8 cellular contexts compared by ENCODE assay signal in the genomic region with DNA sequence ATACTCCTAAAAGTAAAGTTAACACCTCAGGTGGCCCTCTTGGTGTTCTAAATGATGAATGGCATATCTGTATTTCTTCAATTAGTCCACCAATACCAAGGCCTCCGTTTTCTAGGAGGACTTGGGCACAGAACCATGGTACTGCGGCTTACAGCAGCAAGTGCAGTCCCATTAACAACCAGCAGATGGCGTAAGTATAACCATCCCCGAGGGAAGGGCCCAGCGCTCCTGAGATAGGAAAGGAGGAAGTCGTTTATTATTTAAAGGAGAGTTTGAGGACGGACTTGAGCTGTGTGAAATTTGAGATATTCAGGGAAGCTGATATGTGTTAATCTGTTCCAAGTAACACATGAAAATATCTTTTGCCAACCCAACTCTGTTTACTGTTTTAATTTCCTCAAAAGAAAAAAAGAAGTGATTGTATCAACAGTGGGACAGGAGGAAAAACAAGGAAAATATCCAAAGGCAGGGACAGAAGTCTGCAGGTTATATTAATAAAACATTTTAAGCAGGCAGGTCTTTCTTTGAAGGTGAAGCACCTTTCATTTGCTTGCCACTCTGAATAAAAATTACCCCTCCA. TPM values are rescaled to one million over a fixed set of nuclear protein-coding genes. Genes with fewer than 3 reads are reported as not detected.
A peak's percentile ranks its signal among the peaks of the same experiment; 100 is the strongest.
DNase-seq lines count a peak whose midpoint lies in the region; ATAC-seq and TF ChIP-seq lines count a peak whose summit lies in the region.

No MANE protein-coding gene starts in this region.

- H3K9me3 ChIP-seq in CD4-positive, CD25-positive, alpha-beta regulatory T cell (ENCODE audit: control insufficient read depth in 2 of 2, low read length in 2 of 2): peaks cover 12 to 16% of the 10 kb centered on the region in 2 experiments

- CTCF ChIA-PET in WTC11 (lab: Charles Lee): interaction anchor here (0.6 to 5.2 kb wide), 21 partner anchors 9 to 355 kb away, joined by 3 to 45 read pairs (median 4); no protein-coding TSS in a partner anchor

- peaks cover 0 to 3% (median 0%) of the 10 kb centered on the region in 4 donors for H3K4me1 Mint-ChIP-seq in CD4-positive, CD25-positive, alpha-beta regulatory T cell
- peaks cover 6% of the 10 kb centered on the region for H3K4me1 Mint-ChIP-seq in WTC11

- no peak overlapping the region for H3K4me3 ChIP-seq in CD4-positive, CD25-positive, alpha-beta regulatory T cell (ENCODE audit: low read depth, low read length)

- H3K36me3 Mint-ChIP-seq in CD4-positive, CD25-positive, alpha-beta regulatory T cell: no peaks in the 10 kb centered on the region
- H3K36me3 Mint-ChIP-seq in WTC11: peaks cover 47% of the 10 kb centered on the region

- peaks cover 0 to 13% (median 6%) of the 10 kb centered on the region in 7 donors for H3K9me3 Mint-ChIP-seq in CD4-positive, CD25-positive, alpha-beta regulatory T cell
- H3K9me3 Mint-ChIP-seq in WTC11: peaks cover 53% of the 10 kb centered on the region

- no peak overlapping the region for H3K27ac ChIP-seq in CD4-positive, CD25-positive, alpha-beta regulatory T cell (ENCODE audit: insufficient read depth, low read length, poor library complexity, severe bottlenecking)

- ATAC-seq in CD4-positive, CD25-positive, alpha-beta regulatory T cell (ENCODE audit: low read depth in 2 of 2): peak; percentile 45 to 52
- ATAC-seq in WTC11 (peak; percentile 93), HG02763 (IDR thresholded peaks at IDR 0.05; ENCODE audit: unreplicated experiment) (no peak)

- TF ChIP-seq CTCF in WTC11 (IDR thresholded peaks at IDR 0.05): peak; percentile 91

- no peak overlapping the region for H3K27ac Mint-ChIP-seq in CD4-positive, CD25-positive, alpha-beta regulatory T cell
- no peak overlapping the region for H3K27ac Mint-ChIP-seq in WTC11

- no peaks in the 10 kb centered on the region for H3K4me1 ChIP-seq in CD4-positive, CD25-positive, alpha-beta regulatory T cell (ENCODE audit: control insufficient read depth, insufficient read depth, low read length, poor library complexity, severe bottlenecking)

- H3K27me3 Mint-ChIP-seq in CD4-positive, CD25-positive, alpha-beta regulatory T cell: no peaks in the 10 kb centered on the region
- peaks cover 14% of the 10 kb centered on the region for H3K27me3 Mint-ChIP-seq in WTC11 (ENCODE audit: low read depth)

- no peaks in the 10 kb centered on the region for H3K36me3 ChIP-seq in CD4-positive, CD25-positive, alpha-beta regulatory T cell (ENCODE audit: control insufficient read depth, insufficient read depth, low read length)

- POLR2A ChIA-PET in WTC11 (lab: Charles Lee): no interaction called here

- peak; percentile 25 to 59 (median 25) for DNase-seq in CD4-positive, CD25-positive, alpha-beta regulatory T cell
- DNase-seq in HCEC 1CT: peak; percentile 80
- DNase-seq in NCI-H2196 treated with DMSO at 0.1 percent for 48 hours (lab: John Stamatoyannopoulos, UW; ENCODE audit: unreplicated experiment): peak; percentile 91
- peak; percentile 76 for DNase-seq in WTC11 (ENCODE audit: low spot score)
- peak; percentile 7 for DNase-seq in cerebellum (ENCODE audit: low spot score)
- peak; percentile 69 for DNase-seq in kidney glomerular epithelial cell (lab: John Stamatoyannopoulos, UW)
- peak; percentile 65 to 73 for DNase-seq in stimulated activated CD4-positive, alpha-beta T cell treated with anti-CD3 and anti-CD28 coated beads, Interleukin-2, amount 100 ng/mL, for 48 hours

- no peaks in the 10 kb centered on the region for H3K27me3 ChIP-seq in CD4-positive, CD25-positive, alpha-beta regulatory T cell (ENCODE audit: control insufficient read depth, insufficient read depth, low read length)

- H3K4me3 Mint-ChIP-seq in CD4-positive, CD25-positive, alpha-beta regulatory T cell: no peak overlapping the region
- H3K4me3 Mint-ChIP-seq in WTC11: no peak overlapping the region

TF ChIP-seq in WTC11, 78 proteins besides CTCF, POLR2A, EP300 and RAD21:
- TF ChIP-seq NFYB (CRISPR knock-in tag; conservative IDR thresholded peaks at IDR 0.05; ENCODE audit: low read depth) (no peak), ZNF121 (CRISPR knock-in tag; IDR thresholded peaks at IDR 0.05) (no peak)
- TF ChIP-seq, protein P1, sequence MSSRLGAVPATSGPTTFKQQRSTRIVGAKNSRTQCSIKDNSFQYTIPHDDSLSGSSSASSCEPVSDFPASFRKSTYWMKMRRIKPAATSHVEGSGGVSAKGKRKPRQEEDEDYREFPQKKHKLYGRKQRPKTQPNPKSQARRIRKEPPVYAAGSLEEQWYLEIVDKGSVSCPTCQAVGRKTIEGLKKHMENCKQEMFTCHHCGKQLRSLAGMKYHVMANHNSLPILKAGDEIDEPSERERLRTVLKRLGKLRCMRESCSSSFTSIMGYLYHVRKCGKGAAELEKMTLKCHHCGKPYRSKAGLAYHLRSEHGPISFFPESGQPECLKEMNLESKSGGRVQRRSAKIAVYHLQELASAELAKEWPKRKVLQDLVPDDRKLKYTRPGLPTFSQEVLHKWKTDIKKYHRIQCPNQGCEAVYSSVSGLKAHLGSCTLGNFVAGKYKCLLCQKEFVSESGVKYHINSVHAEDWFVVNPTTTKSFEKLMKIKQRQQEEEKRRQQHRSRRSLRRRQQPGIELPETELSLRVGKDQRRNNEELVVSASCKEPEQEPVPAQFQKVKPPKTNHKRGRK (CRISPR knock-in tag; IDR thresholded peaks at IDR 0.05; ENCODE audit: borderline replicate concordance): no peak
- TF ChIP-seq, protein P2, sequence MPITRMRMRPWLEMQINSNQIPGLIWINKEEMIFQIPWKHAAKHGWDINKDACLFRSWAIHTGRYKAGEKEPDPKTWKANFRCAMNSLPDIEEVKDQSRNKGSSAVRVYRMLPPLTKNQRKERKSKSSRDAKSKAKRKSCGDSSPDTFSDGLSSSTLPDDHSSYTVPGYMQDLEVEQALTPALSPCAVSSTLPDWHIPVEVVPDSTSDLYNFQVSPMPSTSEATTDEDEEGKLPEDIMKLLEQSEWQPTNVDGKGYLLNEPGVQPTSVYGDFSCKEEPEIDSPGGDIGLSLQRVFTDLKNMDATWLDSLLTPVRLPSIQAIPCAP (CRISPR knock-in tag; IDR thresholded peaks at IDR 0.05): no peak

RNA-seq across cellular contexts. Expression of a gene that starts 37.7 kb away (rescaled TPM):
- total RNA-seq in CD4-positive, CD25-positive, alpha-beta regulatory T cell: 0.10 TPM
- polyA plus RNA-seq in CD4-positive, CD25-positive, alpha-beta regulatory T cell: not detected
- total RNA-seq in WTC11 (2021): 0.14 to 0.57 TPM in 2 of 3 replicates, not detected in the other
- total RNA-seq in cerebellum: not detected

Comparison
In these comparisons a context has a peak if more than half of its experiments do, and no peak if none do; other contexts are left out.
1. DNase-seq: peak in every context shown above with its lines; median percentile 91 in NCI-H2196 treated with DMSO at 0.1 percent for 48 hours; 80 in HCEC 1CT; 76 in WTC11; 69 in kidney glomerular epithelial cell; 69 in stimulated activated CD4-positive, alpha-beta T cell treated with anti-CD3 and anti-CD28 coated beads, Interleukin-2, amount 100 ng/mL, for 48 hours; 25 in CD4-positive, CD25-positive, alpha-beta regulatory T cell; 7 in cerebellum.